ENCODE assay signal across 16 cellular contexts in the genomic region with DNA sequence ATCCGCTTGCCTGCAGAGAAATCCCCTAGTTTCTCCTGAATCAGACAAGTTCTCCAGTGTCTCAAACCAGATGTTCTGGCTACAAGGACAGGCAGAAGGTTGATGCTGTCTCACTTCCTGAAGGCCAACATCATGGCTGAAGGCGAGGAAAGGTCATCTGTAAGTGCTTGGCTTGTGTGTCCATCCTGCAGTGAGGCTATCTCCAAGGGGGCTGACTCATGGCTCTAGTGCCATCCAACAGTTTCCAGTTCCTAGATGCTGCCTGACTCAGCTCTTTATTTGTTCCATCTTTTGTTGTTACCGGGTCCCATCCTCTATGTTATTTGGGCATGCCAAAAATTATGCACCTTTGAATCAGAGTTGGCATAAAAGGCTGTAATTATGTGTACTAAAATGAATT.
DNase-seq lines count a peak whose midpoint lies in the region; ATAC-seq and TF ChIP-seq lines count a peak whose summit lies in the region.
"Had no signal": no experiment of that assay in that cellular context is flagged by ENCODE, and none has a peak within 500 bp of the region (broad histone marks: within the 10 kb centered on the region; RNA-seq: fewer than 3 reads in every experiment).

No MANE protein-coding gene starts in this region.

- no peak overlapping the region for H3K4me3 ChIP-seq in fibroblast of the aortic adventitia (ENCODE audit: low read depth, low read length)
- H3K4me3 ChIP-seq: vagina had no signal

- DNase-seq in GM04504 (ENCODE audit: low read depth) (peak; percentile 87), fibroblast of the aortic adventitia (ENCODE audit: low read depth) (peak; percentile 81), stromal cell of bone marrow (ENCODE audit: low read depth) (peak; percentile 79), DMS53 (lab: John Stamatoyannopoulos, UW) (no peak)
- DNase-seq: activated naive CD4-positive, alpha-beta T cell treated with Interleukin-2 at 50 U/mL for 16 hours; Caco-2; NCI-H1436; NCI-H446; OCI-M1; stimulated activated naive B cell treated with anti-CD40 and anti-IgM and Interleukin-4, amounts not matched to agents 10 μg/mL and 1 μg/mL and 100 μg/mL, for 72 hours had no signal

- no peak for TF ChIP-seq CTCF in fibroblast of the aortic adventitia (IDR thresholded peaks at IDR 0.05; ENCODE audit: insufficient read depth, low read length)

- ATAC-seq in SK-N-SH treated with all-trans-retinoic acid at 6 μM for 48 hours, result peak; percentile 73
- ATAC-seq in HG03571 (IDR thresholded peaks at IDR 0.05; ENCODE audit: unreplicated experiment), result no peak
- ATAC-seq in HG02610 (IDR thresholded peaks at IDR 0.05; ENCODE audit: unreplicated experiment), result no peak
- ATAC-seq: activated CD4-positive, CD25-positive, alpha-beta regulatory T cell treated with anti-CD3 and anti-CD28 coated beads, Interleukin-2, amount 50 U/mL, for 24 hours; sciatic nerve; stimulated activated naive B cell treated with anti-CD40 and anti-IgM and Interleukin-4, amounts not matched to agents 10 μg/mL and 1 μg/mL and 100 μg/mL, for 72 hours had no signal

TF ChIP-seq in SK-N-SH treated with all-trans-retinoic acid at 6 μM for 48 hours, 23 proteins besides CTCF, POLR2A, EP300 and RAD21:
- TF ChIP-seq PPARA (CRISPR knock-in tag; IDR thresholded peaks at IDR 0.05; ENCODE audit: borderline replicate concordance) (no peak), TOX (CRISPR knock-in tag; IDR thresholded peaks at IDR 0.05; ENCODE audit: borderline replicate concordance) (no peak), RARB (CRISPR knock-in tag; IDR thresholded peaks at IDR 0.05) (no peak), ZNF70 (CRISPR knock-in tag; IDR thresholded peaks at IDR 0.05) (no peak), ZNF8 (CRISPR knock-in tag; IDR thresholded peaks at IDR 0.05) (no peak), ZC3H10 (CRISPR knock-in tag; IDR thresholded peaks at IDR 0.05) (no peak), ZFP30 (CRISPR knock-in tag; IDR thresholded peaks at IDR 0.05) (no peak), ISL1 (CRISPR knock-in tag; IDR thresholded peaks at IDR 0.05) (no peak), TCF4 (CRISPR knock-in tag; IDR thresholded peaks at IDR 0.05; ENCODE audit: borderline replicate concordance) (no peak), ESRRG (CRISPR knock-in tag; IDR thresholded peaks at IDR 0.05) (no peak), GLIS3 (CRISPR knock-in tag; IDR thresholded peaks at IDR 0.05) (no peak)
- TF ChIP-seq, protein P1, sequence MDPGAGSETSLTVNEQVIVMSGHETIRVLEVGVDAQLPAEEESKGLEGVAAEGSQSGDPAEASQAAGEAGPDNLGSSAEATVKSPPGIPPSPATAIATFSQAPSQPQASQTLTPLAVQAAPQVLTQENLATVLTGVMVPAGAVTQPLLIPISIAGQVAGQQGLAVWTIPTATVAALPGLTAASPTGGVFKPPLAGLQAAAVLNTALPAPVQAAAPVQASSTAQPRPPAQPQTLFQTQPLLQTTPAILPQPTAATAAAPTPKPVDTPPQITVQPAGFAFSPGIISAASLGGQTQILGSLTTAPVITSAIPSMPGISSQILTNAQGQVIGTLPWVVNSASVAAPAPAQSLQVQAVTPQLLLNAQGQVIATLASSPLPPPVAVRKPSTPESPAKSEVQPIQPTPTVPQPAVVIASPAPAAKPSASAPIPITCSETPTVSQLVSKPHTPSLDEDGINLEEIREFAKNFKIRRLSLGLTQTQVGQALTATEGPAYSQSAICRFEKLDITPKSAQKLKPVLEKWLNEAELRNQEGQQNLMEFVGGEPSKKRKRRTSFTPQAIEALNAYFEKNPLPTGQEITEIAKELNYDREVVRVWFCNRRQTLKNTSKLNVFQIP (CRISPR knock-in tag; IDR thresholded peaks at IDR 0.05; ENCODE audit: borderline replicate concordance, low read depth), result no peak
